In the genomic region with DNA sequence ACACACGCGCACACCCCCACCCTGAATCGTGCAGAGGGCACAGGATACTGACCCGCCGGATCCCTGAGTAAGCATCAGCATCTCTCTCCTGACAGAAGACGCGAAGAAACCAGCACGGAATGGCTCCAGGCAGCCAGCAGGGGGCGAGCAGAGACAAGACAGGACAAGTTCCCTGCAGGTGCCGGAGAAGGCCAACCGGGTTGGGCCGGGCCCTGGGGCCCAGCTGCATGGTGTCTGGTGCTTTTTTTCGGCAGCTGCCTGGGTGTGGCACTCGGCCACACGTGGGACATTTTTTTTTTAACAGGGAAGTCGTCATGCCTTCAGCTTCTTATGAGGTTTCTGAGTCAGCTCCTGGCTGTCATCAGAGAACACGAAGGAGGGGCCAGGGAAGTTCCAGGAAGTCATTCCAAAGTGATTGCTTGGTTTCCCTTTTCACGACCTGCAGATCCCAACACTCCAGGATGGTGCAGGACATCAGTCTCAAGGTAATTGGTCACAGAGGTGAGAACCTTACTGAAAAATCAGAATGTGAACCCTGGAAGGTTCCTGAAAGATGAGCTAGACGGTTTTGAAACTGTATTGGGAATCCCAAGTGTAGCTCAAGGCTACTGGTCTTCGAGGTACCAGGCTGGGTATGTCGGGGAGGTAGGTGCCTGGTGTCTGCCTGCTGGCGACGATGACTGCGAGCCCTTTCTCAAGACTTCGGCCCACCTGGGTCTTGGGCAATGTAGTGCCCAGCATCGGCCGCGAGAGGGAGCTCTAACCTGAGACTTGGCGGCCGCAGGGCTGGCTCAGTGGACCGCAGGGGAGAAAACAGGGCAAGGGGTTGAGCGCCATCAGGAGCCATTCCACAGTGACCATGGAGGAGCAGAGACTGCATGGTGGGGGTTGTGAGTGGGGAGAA, we compare ENCODE assay signal across 8 cellular contexts.
A peak's percentile ranks its signal among the peaks of the same experiment; 100 is the strongest.
DNase-seq lines count a peak whose midpoint lies in the region; ATAC-seq and TF ChIP-seq lines count a peak whose summit lies in the region.

No MANE protein-coding gene starts in this region.

- 2% methylated on average over 32 of the region's 32 CpGs for WGBS in right cardiac atrium

- no peaks in the 10 kb centered on the region for H3K9me3 ChIP-seq in right cardiac atrium (ENCODE audit: control insufficient read depth, low read length)
- H3K9me3 ChIP-seq in vagina, result no peaks in the 10 kb centered on the region

- intact Hi-C loops in right cardiac atrium (cut with DNase I), result loop anchor here (5.0 to 10.0 kb wide), 4 partner anchors 475 to 507 kb away; no protein-coding TSS in a partner anchor
- intact Hi-C loops in vagina (cut with DNase I), result loop anchor here (10.0 kb wide), 1 partner anchor 505 kb away; no protein-coding TSS in a partner anchor

- TF ChIP-seq POLR2A in vagina (IDR thresholded peaks at IDR 0.05), result no peak

- H3K36me3 ChIP-seq in rectal smooth muscle tissue (ENCODE audit: control insufficient read depth, insufficient read depth, low read length) (no peaks in the 10 kb centered on the region), vagina (no peaks in the 10 kb centered on the region)

- H3K9ac ChIP-seq in rectal smooth muscle tissue (ENCODE audit: low read length), result no peak overlapping the region

- peak; percentile 75 to 84 (median 84) for TF ChIP-seq CTCF in vagina (IDR thresholded peaks at IDR 0.05)

- H3K27ac ChIP-seq in right cardiac atrium (ENCODE audit: low read length) (no peak overlapping the region), rectal smooth muscle tissue (ENCODE audit: low read depth, low read length) (no peak overlapping the region), vagina (peak overlapping the region; percentile 45)

- ATAC-seq in HG02571 (IDR thresholded peaks at IDR 0.05; ENCODE audit: unreplicated experiment) (peak; percentile 52), right cardiac atrium (peak; percentile 61 to 69)

- H3K4me3 ChIP-seq in right cardiac atrium (ENCODE audit: low read length) (peak overlapping the region; percentile 2), rectal smooth muscle tissue (ENCODE audit: low read length) (peak overlapping the region; percentile 54), vagina (peak overlapping the region; percentile 8 to 20)

- H3K27me3 ChIP-seq in right cardiac atrium (ENCODE audit: control insufficient read depth, insufficient read depth) (no peaks in the 10 kb centered on the region), rectal smooth muscle tissue (ENCODE audit: control insufficient read depth, insufficient read depth, low read length) (no peaks in the 10 kb centered on the region), vagina (no peaks in the 10 kb centered on the region)

- peak; percentile 95 for DNase-seq in ELF-1 (ENCODE audit: low read depth, low spot score)
- peak; percentile 96 for DNase-seq in NCI-H146 (lab: John Stamatoyannopoulos, UW)
- peak; percentile 29 to 80 (median 67) for DNase-seq in T-helper 2 cell
- peak in 54 of 56 donors; percentile 25 to 87 (median 66) for DNase-seq in amygdala (lab: John Stamatoyannopoulos, UW)
- peak; percentile 90 to 93 (median 93) for DNase-seq in right cardiac atrium
- DNase-seq in vagina (ENCODE audit: extremely low spot score in 2 of 2), result peak in 1 of 2 donors; percentile 96

- H3K4me1 ChIP-seq in right cardiac atrium (ENCODE audit: control insufficient read depth, insufficient read depth, low read length), result peaks cover 5% of the 10 kb centered on the region
- H3K4me1 ChIP-seq in rectal smooth muscle tissue (ENCODE audit: control insufficient read depth, insufficient read depth, low read length), result no peaks in the 10 kb centered on the region
- H3K4me1 ChIP-seq in vagina, result peaks cover 35% of the 10 kb centered on the region

Comparison
In these comparisons a context has a peak if more than half of its experiments do, and no peak if none do; other contexts are left out.
1. H3K4me3 ChIP-seq: peak in every context shown above with its lines; median percentile 54 in rectal smooth muscle tissue; 14 in vagina; 2 in right cardiac atrium.